In the genomic region with DNA sequence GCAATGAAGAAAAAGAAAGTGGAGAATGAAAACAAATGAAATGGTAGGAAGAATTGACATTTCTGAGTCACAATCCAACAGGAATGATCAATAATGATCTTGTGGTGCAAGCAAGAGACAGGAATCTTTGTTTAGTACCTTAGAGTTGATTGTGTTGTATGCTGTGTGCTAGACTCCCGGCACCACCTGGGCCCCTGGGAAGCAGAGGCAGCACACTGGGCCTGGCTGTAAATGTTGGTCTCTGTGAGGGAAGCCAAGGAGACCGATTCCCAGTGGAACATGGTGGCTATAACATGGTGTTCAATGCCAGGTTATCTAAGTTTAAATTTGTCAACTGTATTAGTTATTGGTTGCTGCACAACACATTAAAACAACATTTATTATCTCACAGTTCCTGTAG, we compare ENCODE assay signal across 16 cellular contexts. TPM values are rescaled to one million over a fixed set of nuclear protein-coding genes. Genes with fewer than 3 reads are reported as not detected.
DNase-seq lines count a peak whose midpoint lies in the region; ATAC-seq and TF ChIP-seq lines count a peak whose summit lies in the region.
"Had no signal": no experiment of that assay in that cellular context is flagged by ENCODE, and none has a peak within 500 bp of the region (broad histone marks: within the 10 kb centered on the region; RNA-seq: fewer than 3 reads in every experiment).

No MANE protein-coding gene starts in this region.

- WGBS in suprapubic skin = 64% methylated on average over 2 of the region's 2 CpGs

- H3K9me3 Mint-ChIP-seq in HFFc6 = no peaks in the 10 kb centered on the region
- no peaks in the 10 kb centered on the region for H3K9me3 Mint-ChIP-seq in activated CD4-positive, alpha-beta T cell treated with anti-CD3 and anti-CD28 coated beads, Interleukin-2, amount 10 ng/mL, durations not matched to agents 24 days and 14 days
- H3K9me3 Mint-ChIP-seq: CD4-positive, alpha-beta memory T cell had no signal

- peaks cover 61% of the 10 kb centered on the region for H3K4me1 Mint-ChIP-seq in HFFc6 (ENCODE audit: low read depth)
- no peaks in the 10 kb centered on the region for H3K4me1 Mint-ChIP-seq in activated CD4-positive, alpha-beta T cell treated with anti-CD3 and anti-CD28 coated beads, Interleukin-2, amount 10 ng/mL, durations not matched to agents 24 days and 14 days
- H3K4me1 Mint-ChIP-seq: B cell; CD4-positive, alpha-beta memory T cell had no signal

- H3K27me3 Mint-ChIP-seq in HFFc6 (ENCODE audit: insufficient read depth) = no peaks in the 10 kb centered on the region
- no peaks in the 10 kb centered on the region for H3K27me3 Mint-ChIP-seq in activated CD4-positive, alpha-beta T cell treated with anti-CD3 and anti-CD28 coated beads, Interleukin-2, amount 10 ng/mL, durations not matched to agents 24 days and 14 days

- peak overlapping the region; percentile 69 for H3K27ac ChIP-seq in suprapubic skin

- H3K27me3 ChIP-seq in suprapubic skin = no peaks in the 10 kb centered on the region

- H3K4me3 Mint-ChIP-seq in HFFc6 = peak overlapping the region; percentile 78
- no peak overlapping the region for H3K4me3 Mint-ChIP-seq in activated CD4-positive, alpha-beta T cell treated with anti-CD3 and anti-CD28 coated beads, Interleukin-2, amount 10 ng/mL, durations not matched to agents 24 days and 14 days
- H3K4me3 Mint-ChIP-seq: B cell; CD4-positive, alpha-beta memory T cell had no signal

- H3K27ac Mint-ChIP-seq in HFFc6 = peak overlapping the region; percentile 91
- H3K27ac Mint-ChIP-seq in activated CD4-positive, alpha-beta T cell treated with anti-CD3 and anti-CD28 coated beads, Interleukin-2, amount 10 ng/mL, durations not matched to agents 24 days and 14 days = no peak overlapping the region
- H3K27ac Mint-ChIP-seq: B cell; CD4-positive, alpha-beta memory T cell had no signal

- no peaks in the 10 kb centered on the region for H3K36me3 ChIP-seq in suprapubic skin

- peaks cover 15% of the 10 kb centered on the region for H3K4me1 ChIP-seq in suprapubic skin

- intact Hi-C loops in activated CD4-positive, alpha-beta T cell treated with anti-CD3 and anti-CD28 coated beads, Interleukin-2, amount 10 ng/mL, durations not matched to agents 24 days and 14 days (cut with micrococcal nuclease) = no loop called here

- H3K36me3 Mint-ChIP-seq in HFFc6 (ENCODE audit: low read depth) = no peaks in the 10 kb centered on the region
- H3K36me3 Mint-ChIP-seq in activated CD4-positive, alpha-beta T cell treated with anti-CD3 and anti-CD28 coated beads, Interleukin-2, amount 10 ng/mL, durations not matched to agents 24 days and 14 days (ENCODE audit: low read depth) = no peaks in the 10 kb centered on the region
- H3K36me3 Mint-ChIP-seq: CD4-positive, alpha-beta memory T cell had no signal

- TF ChIP-seq CTCF in HFFc6 (IDR thresholded peaks at IDR 0.05) (no peak), fibroblast of mammary gland (conservative IDR thresholded peaks at IDR 0.05; ENCODE audit: control insufficient read depth, insufficient read depth, low read depth, low read length) (no peak), suprapubic skin (IDR thresholded peaks at IDR 0.05) (no peak)

- DNase-seq in HFFc6 (no peak), fibroblast of mammary gland (ENCODE audit: low read depth) (peak; percentile 6), suprapubic skin (ENCODE audit: low spot score in 2 of 2) (no peak), midbrain (lab: John Stamatoyannopoulos, UW) (no peak)
- DNase-seq in activated CD4-positive, alpha-beta T cell treated with anti-CD3 and anti-CD28 coated beads, Interleukin-2, amount 10 ng/mL, durations not matched to agents 24 days and 14 days = no peak
- DNase-seq: GF-D8, GOT3, MV-4-11, NCI-H1436, NCI-H2029 treated with DMSO at 0.1 percent for 48 hours, NCI-H510A, RPMI8226 had no signal

- no peak for TF ChIP-seq POLR2A in suprapubic skin (IDR thresholded peaks at IDR 0.05)

- TF ChIP-seq EP300 in suprapubic skin (IDR thresholded peaks at IDR 0.05) = no peak

- H3K9me3 ChIP-seq in suprapubic skin = no peaks in the 10 kb centered on the region

- ATAC-seq in SK-N-SH treated with all-trans-retinoic acid at 6 μM for 48 hours = peak; percentile 23; the same call in 2 of the 3 replicates
- no peak for ATAC-seq in HG02798 (IDR thresholded peaks at IDR 0.05; ENCODE audit: poor library complexity, unreplicated experiment)

- no peak overlapping the region for H3K4me3 ChIP-seq in fibroblast of mammary gland (ENCODE audit: control insufficient read depth, low read depth, low read length)
- H3K4me3 ChIP-seq in suprapubic skin = no peak overlapping the region

TF ChIP-seq in SK-N-SH treated with all-trans-retinoic acid at 6 μM for 48 hours, 23 proteins besides CTCF, POLR2A, EP300 and RAD21:
- no peak for TF ChIP-seq SNAI2 (CRISPR knock-in tag; IDR thresholded peaks at IDR 0.05)
- TF ChIP-seq, protein P1, sequence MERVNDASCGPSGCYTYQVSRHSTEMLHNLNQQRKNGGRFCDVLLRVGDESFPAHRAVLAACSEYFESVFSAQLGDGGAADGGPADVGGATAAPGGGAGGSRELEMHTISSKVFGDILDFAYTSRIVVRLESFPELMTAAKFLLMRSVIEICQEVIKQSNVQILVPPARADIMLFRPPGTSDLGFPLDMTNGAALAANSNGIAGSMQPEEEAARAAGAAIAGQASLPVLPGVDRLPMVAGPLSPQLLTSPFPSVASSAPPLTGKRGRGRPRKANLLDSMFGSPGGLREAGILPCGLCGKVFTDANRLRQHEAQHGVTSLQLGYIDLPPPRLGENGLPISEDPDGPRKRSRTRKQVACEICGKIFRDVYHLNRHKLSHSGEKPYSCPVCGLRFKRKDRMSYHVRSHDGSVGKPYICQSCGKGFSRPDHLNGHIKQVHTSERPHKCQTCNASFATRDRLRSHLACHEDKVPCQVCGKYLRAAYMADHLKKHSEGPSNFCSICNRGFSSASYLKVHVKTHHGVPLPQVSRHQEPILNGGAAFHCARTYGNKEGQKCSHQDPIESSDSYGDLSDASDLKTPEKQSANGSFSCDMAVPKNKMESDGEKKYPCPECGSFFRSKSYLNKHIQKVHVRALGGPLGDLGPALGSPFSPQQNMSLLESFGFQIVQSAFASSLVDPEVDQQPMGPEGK (CRISPR knock-in tag; IDR thresholded peaks at IDR 0.05; ENCODE audit: borderline replicate concordance) = no peak
- TF ChIP-seq ZNF565 (CRISPR knock-in tag; conservative IDR thresholded peaks at IDR 0.05; ENCODE audit: low read depth) = no peak
- TF ChIP-seq TCF4 (CRISPR knock-in tag; IDR thresholded peaks at IDR 0.05; ENCODE audit: borderline replicate concordance) = no peak
- TF ChIP-seq ZNF8 (CRISPR knock-in tag; IDR thresholded peaks at IDR 0.05) = no peak
- no peak for TF ChIP-seq BACH2 (CRISPR knock-in tag; IDR thresholded peaks at IDR 0.05; ENCODE audit: borderline replicate concordance)
- no peak for TF ChIP-seq ZC3H10 (CRISPR knock-in tag; IDR thresholded peaks at IDR 0.05)
- no peak for TF ChIP-seq ZFP3 (CRISPR knock-in tag; IDR thresholded peaks at IDR 0.05)
- no peak for TF ChIP-seq ARNTL (CRISPR knock-in tag; IDR thresholded peaks at IDR 0.05; ENCODE audit: borderline replicate concordance, low read depth)
- TF ChIP-seq CSDC2 (CRISPR knock-in tag; IDR thresholded peaks at IDR 0.05) = no peak

RNA-seq across cellular contexts. Expression of a gene that starts 9.8 kb away (rescaled TPM):
- 10 to 100 TPM; 15.5 to 19.2 (median 16.8) TPM for total RNA-seq in HFFc6 (2021; fragmentation: NEBNext Ultra II Directional; extraction: Animal tissue kit (Norgen Biotek cat#: 25700))
- total RNA-seq in suprapubic skin = 10 to 100 TPM; 13.2 to 24.3 (median 19.4) TPM
- 30.0 and 30.2 TPM in 2 replicates for total RNA-seq in activated CD4-positive, alpha-beta T cell treated with anti-CD3 and anti-CD28 coated beads, Interleukin-2, amount 10 ng/mL, durations not matched to agents 24 days and 14 days
